ENCODE assay signal across 25 cellular contexts in genomic region chr11:64677441-64678023, GRCh38. TPM values are rescaled to one million over a fixed set of nuclear protein-coding genes. Genes with fewer than 3 reads are reported as not detected.
DNase-seq lines count a peak whose midpoint lies in the region; ATAC-seq, FAIRE-seq and TF ChIP-seq lines count a peak whose summit lies in the region.
"Had no signal": no experiment of that assay in that cellular context is flagged by ENCODE, and none has a peak within 500 bp of the region (broad histone marks: within the 10 kb centered on the region; RNA-seq: fewer than 3 reads in every experiment).

No MANE protein-coding gene starts in this region.

- no peak overlapping the region for H3K27ac ChIP-seq in osteoblast (ENCODE audit: low read depth, low read length)
- no peak overlapping the region for H3K27ac ChIP-seq in pancreas
- H3K27ac ChIP-seq: GM23248, HL-60 had no signal

- no peak overlapping the region for H3K4me3 ChIP-seq in osteoblast (ENCODE audit: insufficient read depth, low read length)
- no peak overlapping the region for H3K4me3 ChIP-seq in pancreas
- H3K4me3 ChIP-seq: GM23248, HAP-1 had no signal

- H3K4me1 Mint-ChIP-seq in activated naive CD8-positive, alpha-beta T cell treated with anti-CD3 and anti-CD28 coated beads, Interleukin-2, amount 50 U/mL, for 24 hours: peaks cover 3% of the 10 kb centered on the region

- ATAC-seq in activated naive CD8-positive, alpha-beta T cell treated with anti-CD3 and anti-CD28 coated beads, Interleukin-2, amount 50 U/mL, for 24 hours: no peak
- ATAC-seq in pancreas: no peak
- ATAC-seq: Panc1, SK-N-SH treated with all-trans-retinoic acid at 6 μM for 48 hours had no signal

- peaks cover 15% of the 10 kb centered on the region for H3K4me1 ChIP-seq in osteoblast (ENCODE audit: insufficient read depth, low read length)
- no peaks in the 10 kb centered on the region for H3K4me1 ChIP-seq in pancreas
- H3K4me1 ChIP-seq: HAP-1 had no signal

- DNase-seq in D341Med (ENCODE audit: low spot score) (peak; percentile 51), NCI-H524 treated with DMSO at 0.1 percent for 48 hours (lab: John Stamatoyannopoulos, UW) (peak; percentile 3), cerebellar cortex (ENCODE audit: low spot score) (peak; percentile 85), osteoblast (ENCODE audit: insufficient read length, low spot score, missing footprints) (peak; percentile 34), pancreas (no peak)
- DNase-seq in activated naive CD8-positive, alpha-beta T cell treated with anti-CD3 and anti-CD28 coated beads, Interleukin-2, amount 50 U/mL, for 24 hours: no peak
- no peak for DNase-seq in effector CD8-positive, alpha-beta T cell (lab: John Stamatoyannopoulos, UW)
- DNase-seq in activated CD8-positive, alpha-beta memory T cell treated with anti-CD3 and anti-CD28 coated beads for 24 hours: no peak
- DNase-seq: EL; GM23248; KBM-7; NCI-H1105; NCI-H146; NCI-H2029 treated with DMSO at 0.1 percent for 48 hours; NCI-H226; NCI-H526; NK-92 treated with Interleukin-12 subunit alpha and Interleukin-12 subunit beta, amount 100 ng/mL, for 24 hours; SIG-M5 had no signal

- no peak overlapping the region for H3K4me3 Mint-ChIP-seq in activated naive CD8-positive, alpha-beta T cell treated with anti-CD3 and anti-CD28 coated beads, Interleukin-2, amount 50 U/mL, for 24 hours

- no peak for FAIRE-seq in pancreas (lab: Jason Lieb, UNC)
- FAIRE-seq: A204.1 had no signal

- H4K20me1 ChIP-seq in osteoblast (ENCODE audit: insufficient read depth, low read length): no peaks in the 10 kb centered on the region

- no peak for TF ChIP-seq CTCF in osteoblast (IDR thresholded peaks at IDR 0.05; ENCODE audit: extremely low read depth, low read depth, low read length)
- TF ChIP-seq CTCF in pancreas (IDR thresholded peaks at IDR 0.05): no peak

- H3K79me2 ChIP-seq in osteoblast (ENCODE audit: insufficient read depth, low read length): no peaks in the 10 kb centered on the region

- peaks cover 22% of the 10 kb centered on the region for H3K27me3 Mint-ChIP-seq in activated naive CD8-positive, alpha-beta T cell treated with anti-CD3 and anti-CD28 coated beads, Interleukin-2, amount 50 U/mL, for 24 hours

- intact Hi-C loops in pancreas (cut with DNase I): no loop called here

- H3K27me3 ChIP-seq in osteoblast (ENCODE audit: insufficient read depth, low read length) (peaks cover 6% of the 10 kb centered on the region), pancreas (no peaks in the 10 kb centered on the region)

- H3K9me3 Mint-ChIP-seq in activated naive CD8-positive, alpha-beta T cell treated with anti-CD3 and anti-CD28 coated beads, Interleukin-2, amount 50 U/mL, for 24 hours: no peaks in the 10 kb centered on the region
- H3K9me3 Mint-ChIP-seq: CD14-positive monocyte had no signal

- H2AFZ ChIP-seq in osteoblast (ENCODE audit: low read length): no peak overlapping the region
- H2AFZ ChIP-seq: GM23248 had no signal

- 59 to 84% methylated on average over 6 of the region's 6 CpGs for WGBS in pancreas, 2 donors

- H3K4me2 ChIP-seq in osteoblast (ENCODE audit: insufficient read depth, low read length): no peak overlapping the region

- H3K36me3 ChIP-seq in osteoblast (ENCODE audit: insufficient read depth, low read length): no peaks in the 10 kb centered on the region
- no peaks in the 10 kb centered on the region for H3K36me3 ChIP-seq in pancreas
- H3K36me3 ChIP-seq: HAP-1 had no signal

- no peak overlapping the region for H3K27ac Mint-ChIP-seq in activated naive CD8-positive, alpha-beta T cell treated with anti-CD3 and anti-CD28 coated beads, Interleukin-2, amount 50 U/mL, for 24 hours
- H3K27ac Mint-ChIP-seq: CD14-positive monocyte had no signal

- H3K36me3 Mint-ChIP-seq in activated naive CD8-positive, alpha-beta T cell treated with anti-CD3 and anti-CD28 coated beads, Interleukin-2, amount 50 U/mL, for 24 hours (ENCODE audit: low read depth): no peaks in the 10 kb centered on the region
- H3K36me3 Mint-ChIP-seq: CD14-positive monocyte had no signal

- H3K9me3 ChIP-seq in osteoblast (ENCODE audit: low read depth, low read length) (no peaks in the 10 kb centered on the region), pancreas (no peaks in the 10 kb centered on the region)
- H3K9me3 ChIP-seq: HAP-1 had no signal

RNA-seq across cellular contexts. Expression of gene NRXN2, which starts 45.5 kb away (rescaled TPM):
- 62.5 and 90.1 TPM in 2 replicates for total RNA-seq in osteoblast
- total RNA-seq in pancreas: 10 to 100 TPM in 1 of 6 donors, 1 to 10 TPM in 4, under 1 TPM in 1; 0.69 to 10.8 (median 2.2) TPM
- 1 to 10 TPM in 1 of 2 donors, under 1 TPM in 1; 0.89 to 2.8 TPM for polyA plus RNA-seq in pancreas
- total RNA-seq: HT-29 had no signal
- polyA plus RNA-seq: CD14-positive monocyte had no signal

Comparison
In these comparisons a context has a peak if more than half of its experiments do, and no peak if none do; other contexts are left out.
1. DNase-seq: peak in D341Med (single experiment), NCI-H524 treated with DMSO at 0.1 percent for 48 hours (single experiment), cerebellar cortex (single experiment) and osteoblast (single experiment); none in activated naive CD8-positive, alpha-beta T cell treated with anti-CD3 and anti-CD28 coated beads, Interleukin-2, amount 50 U/mL, for 24 hours (single experiment), effector CD8-positive, alpha-beta T cell (single experiment), pancreas (0 of 6) and activated CD8-positive, alpha-beta memory T cell treated with anti-CD3 and anti-CD28 coated beads for 24 hours (single experiment).